ENCODE assay signal across 21 cellular contexts in the genomic region with DNA sequence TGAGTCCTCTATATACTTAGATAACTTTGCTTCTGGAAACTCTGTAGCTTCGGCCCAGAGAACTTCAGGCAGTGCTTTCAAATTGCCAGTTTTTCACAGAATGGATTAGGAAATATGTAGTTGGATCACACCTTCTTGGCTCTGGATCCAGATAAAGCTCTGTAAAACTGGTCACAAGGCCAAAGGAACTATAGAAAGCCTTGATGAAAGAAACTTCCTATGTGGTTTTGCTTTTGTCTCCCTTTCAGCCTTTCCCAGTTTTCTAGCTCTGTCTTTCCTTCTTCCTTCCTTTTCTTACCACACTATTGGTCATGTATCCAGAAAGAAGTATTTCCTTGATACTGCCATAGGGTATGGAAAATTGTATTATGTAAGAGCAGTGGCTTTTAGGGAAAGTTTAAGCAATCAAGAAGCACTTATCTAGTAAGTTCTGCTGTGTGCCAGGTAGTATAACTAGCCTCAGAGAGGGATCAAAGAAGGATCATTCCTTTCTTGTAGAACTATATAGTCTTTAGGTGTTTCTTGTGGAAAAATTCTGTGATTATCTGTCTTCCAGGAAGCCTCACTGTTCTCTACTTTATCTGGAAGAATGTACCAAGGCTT.
"Had no signal": no experiment of that assay in that cellular context is flagged by ENCODE, and none has a peak within 500 bp of the region (broad histone marks: within the 10 kb centered on the region; RNA-seq: fewer than 3 reads in every experiment).

No MANE protein-coding gene starts in this region.

- DNase-seq: activated CD4-positive, alpha-beta T cell treated with anti-CD3 and anti-CD28 coated beads for 1 hour; activated CD4-positive, alpha-beta T cell treated with anti-CD3 and anti-CD28 coated beads, Interleukin-2, amount 50 U/mL, for 48 hours; activated naive CD4-positive, alpha-beta T cell treated with anti-CD3 and anti-CD28 coated beads, Interleukin-2, amount 10 ng/mL, durations not matched to agents 7 days and 5 days; effector CD8-positive, alpha-beta T cell; hippocampal formation; kidney; left ventricle myocardium superior; mesendoderm; right cardiac atrium; small intestine; stimulated activated CD4-positive, alpha-beta T cell treated with anti-CD3 and anti-CD28 coated beads, Interleukin-4, amount 100 ng/mL, for 24 hours; stimulated activated naive CD4-positive, alpha-beta T cell; substantia nigra had no signal

- H3K27ac Mint-ChIP-seq: activated naive CD4-positive, alpha-beta T cell treated with anti-CD3 and anti-CD28 coated beads, Interleukin-2, amount 10 ng/mL, durations not matched to agents 7 days and 5 days; activated T-helper 2 cell treated with anti-CD3 and anti-CD28 coated beads, Interferon-gamma antibody, Interleukin-2, Interleukin-4, amounts not matched to agents 10 μg/mL and 5 μg/mL and 100 μg/mL, durations not matched to agents 14 hours and 24 hours and 36 hours; nephron; type B pancreatic cell had no signal

- H3K27ac ChIP-seq: cardiac muscle cell, epithelial cell of prostate, prostate gland had no signal

- H3K4me3 Mint-ChIP-seq: activated naive CD4-positive, alpha-beta T cell treated with anti-CD3 and anti-CD28 coated beads, Interleukin-2, amount 10 ng/mL, durations not matched to agents 7 days and 5 days; nephron; type B pancreatic cell had no signal

- FAIRE-seq: colon, kidney, small intestine had no signal

- ATAC-seq: left ventricle myocardium superior, SK-N-SH treated with all-trans-retinoic acid at 6 μM for 48 hours had no signal

- H3K4me1 Mint-ChIP-seq: activated naive CD4-positive, alpha-beta T cell treated with anti-CD3 and anti-CD28 coated beads, Interleukin-2, amount 10 ng/mL, durations not matched to agents 7 days and 5 days had no signal

- H3K9me3 Mint-ChIP-seq: type B pancreatic cell had no signal

- H3K4me3 ChIP-seq: cardiac muscle cell, prostate gland had no signal

- H3K27me3 Mint-ChIP-seq: activated naive CD4-positive, alpha-beta T cell treated with anti-CD3 and anti-CD28 coated beads, Interleukin-2, amount 10 ng/mL, durations not matched to agents 7 days and 5 days; type B pancreatic cell had no signal
